In genomic region chr4:150261571-150261970, GRCh38 we compare ENCODE assay signal across 21 cellular contexts.
"Had no signal": no experiment of that assay in that cellular context is flagged by ENCODE, and none has a peak within 500 bp of the region (broad histone marks: within the 10 kb centered on the region; RNA-seq: fewer than 3 reads in every experiment).

No MANE protein-coding gene starts in this region.

- ATAC-seq: activated CD4-positive, alpha-beta T cell treated with anti-CD3 and anti-CD28 coated beads for 36 hours; activated naive CD4-positive, alpha-beta T cell treated with anti-CD3 and anti-CD28 coated beads, Interleukin-2, amount 50 U/mL, for 72 hours; gastroesophageal sphincter; heart right ventricle; left ventricle myocardium superior; naive thymus-derived CD4-positive, alpha-beta T cell had no signal

- H3K9me3 Mint-ChIP-seq: activated naive CD4-positive, alpha-beta T cell treated with anti-CD3 and anti-CD28 coated beads, Interleukin-2, amount 50 U/mL, for 72 hours; activated T-helper 1 cell treated with anti-CD3 and anti-CD28 coated beads, Interleukin-12 subunit alpha, Interleukin-12 subunit beta, Interleukin-2, Interleukin-4 antibody, amounts not matched to agents 30 ng/mL and 10 ng/mL and 1 ng/mL, durations not matched to agents 14 hours and 24 hours and 36 hours; memory B cell had no signal

- H3K27ac ChIP-seq: coronary artery, gastroesophageal sphincter, heart right ventricle, tibial nerve, WERI-Rb-1 had no signal

- H3K27me3 Mint-ChIP-seq: activated CD4-positive, alpha-beta T cell treated with anti-CD3 and anti-CD28 coated beads for 36 hours; brain; memory B cell; naive thymus-derived CD4-positive, alpha-beta T cell had no signal

- H3K9me3 ChIP-seq: gastroesophageal sphincter, tibial nerve had no signal

- H3K4me3 Mint-ChIP-seq: activated CD4-positive, alpha-beta T cell treated with anti-CD3 and anti-CD28 coated beads for 36 hours; activated T-helper 1 cell treated with anti-CD3 and anti-CD28 coated beads, Interleukin-12 subunit alpha, Interleukin-12 subunit beta, Interleukin-2, Interleukin-4 antibody, amounts not matched to agents 30 ng/mL and 10 ng/mL and 1 ng/mL, durations not matched to agents 14 hours and 24 hours and 36 hours; brain; memory B cell; naive thymus-derived CD4-positive, alpha-beta T cell had no signal

- H3K4me1 ChIP-seq: gastroesophageal sphincter, tibial nerve had no signal

- H3K27me3 ChIP-seq: gastroesophageal sphincter, heart right ventricle, tibial nerve had no signal

- H3K27ac Mint-ChIP-seq: activated CD4-positive, alpha-beta T cell treated with anti-CD3 and anti-CD28 coated beads for 36 hours; activated naive CD4-positive, alpha-beta T cell treated with anti-CD3 and anti-CD28 coated beads, Interleukin-2, amount 50 U/mL, for 72 hours; activated T-helper 1 cell treated with anti-CD3 and anti-CD28 coated beads, Interleukin-12 subunit alpha, Interleukin-12 subunit beta, Interleukin-2, Interleukin-4 antibody, amounts not matched to agents 30 ng/mL and 10 ng/mL and 1 ng/mL, durations not matched to agents 14 hours and 24 hours and 36 hours had no signal

- H3K4me1 Mint-ChIP-seq: activated CD4-positive, alpha-beta T cell treated with anti-CD3 and anti-CD28 coated beads for 36 hours; memory B cell had no signal

- H3K4me3 ChIP-seq: coronary artery, gastroesophageal sphincter, heart right ventricle, tibial nerve had no signal

- DNase-seq: activated CD4-positive, alpha-beta T cell treated with anti-CD3 and anti-CD28 coated beads for 36 hours; activated CD4-positive, alpha-beta T cell treated with anti-CD3 and anti-CD28 coated beads, Interleukin-2, amount 50 U/mL, for 48 hours; activated gamma-delta T cell treated with Interleukin-2 at 50 U/mL for 16 hours; activated T-cell treated with anti-CD3 and anti-CD28 coated beads for 4 hours; amniotic stem cell; central memory CD4-positive, alpha-beta T cell; erythroblast; heart right ventricle; left ventricle myocardium superior; naive thymus-derived CD4-positive, alpha-beta T cell; stimulated activated CD4-positive, alpha-beta T cell treated with anti-CD3 and anti-CD28 coated beads, Interleukin-2, amount 100 ng/mL, for 24 hours; stimulated activated naive CD8-positive, alpha-beta T cell treated with anti-CD3 and anti-CD28 coated beads, Interleukin-15, Interleukin-2, amounts not matched to agents 100 U/mL and 50 U/mL, for 24 hours; T-helper 2 cell; WERI-Rb-1 had no signal
